In genomic region chr4:62159876-62160275, GRCh38 we compare ENCODE assay signal across 16 cellular contexts.
DNase-seq lines count a peak whose midpoint lies in the region; ATAC-seq and TF ChIP-seq lines count a peak whose summit lies in the region.
"Had no signal": no experiment of that assay in that cellular context is flagged by ENCODE, and none has a peak within 500 bp of the region (broad histone marks: within the 10 kb centered on the region; RNA-seq: fewer than 3 reads in every experiment).

No MANE protein-coding gene starts in this region.

- H3K27ac ChIP-seq in left ventricle myocardium inferior (replicated peaks) (peak overlapping the region; percentile 51), neuronal stem cell (replicated peaks; ENCODE audit: low read length) (no peak overlapping the region), gastroesophageal sphincter (no peak overlapping the region)
- H3K27ac ChIP-seq: BLaER1 treated with 17β-estradiol and CSF1 and Interleukin-3, amounts not matched to agents 10 nM and 100 nM; C4-2B had no signal

- WGBS in neuronal stem cell (ENCODE audit: extremely low coverage in 2 of 2, insufficient read length in 2 of 2, insufficient replicate concordance in 1 of 2), 2 donors, result no CpG with 5 or more reads among the region's 4 CpGs
- WGBS in gastroesophageal sphincter (ENCODE audit: low coverage in 1 of 2), 2 donors, result 89 to 96% methylated on average over 4 of the region's 4 CpGs

- H4K8ac ChIP-seq in neuronal stem cell (ENCODE audit: low read depth, low read length), result no peak overlapping the region

- H3K9me3 ChIP-seq in left ventricle myocardium inferior (replicated peaks) (no peaks in the 10 kb centered on the region), neuronal stem cell (replicated peaks in 1 of 2; ENCODE audit: control insufficient read depth in 2 of 2, insufficient read depth in 1 of 2, low read depth in 1 of 2, low read length in 2 of 2) (no peaks in the 10 kb centered on the region), gastroesophageal sphincter (no peaks in the 10 kb centered on the region)
- H3K9me3 ChIP-seq: Caco-2 had no signal

- H3K27me3 ChIP-seq in left ventricle myocardium inferior (ENCODE audit: low read depth) (no peaks in the 10 kb centered on the region), neuronal stem cell (ENCODE audit: control insufficient read depth in 3 of 3, insufficient read depth in 3 of 3, low read depth in 1 of 3, low read length in 3 of 3) (no peaks in the 10 kb centered on the region), gastroesophageal sphincter (no peaks in the 10 kb centered on the region)
- H3K27me3 ChIP-seq: BLaER1 treated with 17β-estradiol and CSF1 and Interleukin-3, amounts not matched to agents 10 nM and 100 nM had no signal

- no peak overlapping the region for H2BK12ac ChIP-seq in neuronal stem cell (ENCODE audit: low read length)

- no peak overlapping the region for H3K23ac ChIP-seq in neuronal stem cell (ENCODE audit: low read depth, low read length, poor library complexity)

- H4K91ac ChIP-seq in neuronal stem cell (ENCODE audit: low read depth, low read length, poor library complexity), result no peak overlapping the region

- H3K4me2 ChIP-seq in neuronal stem cell (ENCODE audit: insufficient read depth, low read length, poor library complexity, severe bottlenecking), result no peak overlapping the region
- H3K4me2 ChIP-seq: BLaER1 treated with 17β-estradiol and CSF1 and Interleukin-3, amounts not matched to agents 10 nM and 100 nM had no signal

- no peak overlapping the region for H2BK5ac ChIP-seq in neuronal stem cell (ENCODE audit: low read length)

- no peak overlapping the region for H3K14ac ChIP-seq in neuronal stem cell (ENCODE audit: low read length)

- intact Hi-C loops in left ventricle myocardium inferior (cut with micrococcal nuclease) (no loop called here), Right ventricle myocardium inferior (cut with DNase I) (no loop called here)

- TF ChIP-seq CTCF in left ventricle myocardium inferior (IDR thresholded peaks at IDR 0.05; ENCODE audit: borderline replicate concordance), result no peak
- no peak for TF ChIP-seq CTCF in gastroesophageal sphincter (IDR thresholded peaks at IDR 0.05)

- no peak overlapping the region for H2BK15ac ChIP-seq in neuronal stem cell (ENCODE audit: low read length)

- H3K4me1 ChIP-seq in left ventricle myocardium inferior, result peaks cover 20% of the 10 kb centered on the region
- H3K4me1 ChIP-seq in neuronal stem cell (ENCODE audit: control insufficient read depth in 2 of 2, insufficient read depth in 1 of 2, low read depth in 1 of 2, low read length in 2 of 2), result no peaks in the 10 kb centered on the region
- H3K4me1 ChIP-seq in gastroesophageal sphincter, result no peaks in the 10 kb centered on the region
- H3K4me1 ChIP-seq: BLaER1 treated with 17β-estradiol and CSF1 and Interleukin-3, amounts not matched to agents 10 nM and 100 nM; Caco-2 had no signal

- no peak overlapping the region for H2BK120ac ChIP-seq in neuronal stem cell (ENCODE audit: low read depth, low read length)

- ATAC-seq in Right ventricle myocardium inferior, result no peak
- no peak for ATAC-seq in activated CD4-positive, CD25-positive, alpha-beta regulatory T cell treated with anti-CD3 and anti-CD28 coated beads, Interleukin-2, amount 50 U/mL, for 24 hours
- no peak for ATAC-seq in gastroesophageal sphincter
- ATAC-seq: CD8-positive, alpha-beta T cell had no signal

- no peak overlapping the region for H3K4ac ChIP-seq in neuronal stem cell (ENCODE audit: low read length)

- DNase-seq in left ventricle myocardium inferior, result no peak
- no peak for DNase-seq in Right ventricle myocardium inferior (ENCODE audit: missing footprints)
- peak; percentile 79 for DNase-seq in SK-N-DZ (ENCODE audit: low spot score)
- no peak for DNase-seq in neuronal stem cell (ENCODE audit: low spot score)
- DNase-seq: 8988T; ACHN; Caco-2; Calu3; CD4-positive, alpha-beta T cell; CD8-positive, alpha-beta T cell; DMS79 treated with DMSO at 0.1 percent for 48 hours; GF-D8 had no signal

- TF ChIP-seq EP300 in gastroesophageal sphincter (IDR thresholded peaks at IDR 0.05), result no peak

- H3K4me3 ChIP-seq in left ventricle myocardium inferior (no peak overlapping the region), neuronal stem cell (ENCODE audit: low read length in 2 of 2) (no peak overlapping the region), gastroesophageal sphincter (no peak overlapping the region)
- H3K4me3 ChIP-seq: BLaER1 treated with 17β-estradiol and CSF1 and Interleukin-3, amounts not matched to agents 10 nM and 100 nM had no signal

- no peak for TF ChIP-seq POLR2A in gastroesophageal sphincter (IDR thresholded peaks at IDR 0.05)

- H2AK5ac ChIP-seq in neuronal stem cell (ENCODE audit: low read depth, low read length), result no peak overlapping the region

- H3K79me1 ChIP-seq in neuronal stem cell (ENCODE audit: low read depth, low read length), result no peaks in the 10 kb centered on the region

- peak overlapping the region; percentile 17 for H2AFZ ChIP-seq in neuronal stem cell (ENCODE audit: low read length)

- H3K36me3 ChIP-seq in left ventricle myocardium inferior, result no peaks in the 10 kb centered on the region
- H3K36me3 ChIP-seq in neuronal stem cell (replicated peaks in 1 of 2; ENCODE audit: control insufficient read depth in 2 of 2, insufficient read depth in 2 of 2, low read length in 2 of 2), result no peaks in the 10 kb centered on the region
- no peaks in the 10 kb centered on the region for H3K36me3 ChIP-seq in gastroesophageal sphincter
- H3K36me3 ChIP-seq: BLaER1 treated with 17β-estradiol and CSF1 and Interleukin-3, amounts not matched to agents 10 nM and 100 nM had no signal

- no peak overlapping the region for H3K18ac ChIP-seq in neuronal stem cell (ENCODE audit: low read length)

- no peak overlapping the region for H3K9ac ChIP-seq in neuronal stem cell (ENCODE audit: low read depth, low read length, poor library complexity)
- H3K9ac ChIP-seq: BLaER1 treated with 17β-estradiol and CSF1 and Interleukin-3, amounts not matched to agents 10 nM and 100 nM had no signal
